Comparison of ENCODE assay signal across 1 cellular context in genomic region chr11:119106564-119107537, GRCh38.
A peak's percentile ranks its signal among the peaks of the same experiment; 100 is the strongest.
TF ChIP-seq lines count a peak whose summit lies in the region.

TSS of gene C2CD2L (plus strand) at chr11:119107344. CDS start at chr11:119107742, 398 bp downstream.

TF ChIP-seq in HepG2, 621 proteins besides CTCF, POLR2A, EP300 and RAD21 (continued from another document and continues in another):
- TF ChIP-seq ZNF704 (CRISPR knock-in tag; IDR thresholded peaks at IDR 0.05; ENCODE audit: borderline replicate concordance), result no peak
- no peak for TF ChIP-seq NFE2L2 (IDR thresholded peaks at IDR 0.05; ENCODE audit: low read length)
- TF ChIP-seq ZFP82 (CRISPR knock-in tag; IDR thresholded peaks at IDR 0.05; ENCODE audit: borderline replicate concordance), result no peak
- no peak for TF ChIP-seq ELK4 (CRISPR knock-in tag; IDR thresholded peaks at IDR 0.05; ENCODE audit: borderline replicate concordance)
- no peak for TF ChIP-seq HIVEP1 (CRISPR knock-in tag; IDR thresholded peaks at IDR 0.05)
- TF ChIP-seq ZNF510 (CRISPR knock-in tag; IDR thresholded peaks at IDR 0.05; ENCODE audit: low read depth), result no peak
- peak in 1 of 2 experiments; percentile 40; a peak in 1 of 4 replicates for TF ChIP-seq HMGXB4 (CRISPR knock-in tag; IDR thresholded peaks at IDR 0.05; ENCODE audit: borderline replicate concordance in 1 of 2, low read depth in 1 of 2)
- TF ChIP-seq ZNF235 (CRISPR knock-in tag; IDR thresholded peaks at IDR 0.05; ENCODE audit: borderline replicate concordance), result no peak
- TF ChIP-seq MTA3 (CRISPR knock-in tag; IDR thresholded peaks at IDR 0.05), result no peak
- peak; percentile 100 for TF ChIP-seq ZFP91 (CRISPR knock-in tag; IDR thresholded peaks at IDR 0.05; ENCODE audit: borderline replicate concordance)
- no peak for TF ChIP-seq ZBTB26 (CRISPR knock-in tag; IDR thresholded peaks at IDR 0.05; ENCODE audit: borderline replicate concordance)
- peak; percentile 50; the same call in 1 of the 2 replicates for TF ChIP-seq KDM5A (IDR thresholded peaks at IDR 0.05; ENCODE audit: borderline replicate concordance, low read length)
- no peak for TF ChIP-seq RBAK (CRISPR knock-in tag; IDR thresholded peaks at IDR 0.05)
- peak; percentile 73 for TF ChIP-seq RBFOX2 (IDR thresholded peaks at IDR 0.05; ENCODE audit: low read depth, low read length)
- TF ChIP-seq SNAPC5 (CRISPR knock-in tag; IDR thresholded peaks at IDR 0.05; ENCODE audit: borderline replicate concordance), result no peak
- peak; percentile 53; the same call in 1 of the 2 replicates for TF ChIP-seq SSRP1 (CRISPR knock-in tag; IDR thresholded peaks at IDR 0.05)
- no peak for TF ChIP-seq GLI4 (CRISPR knock-in tag; IDR thresholded peaks at IDR 0.05; ENCODE audit: borderline replicate concordance)
- TF ChIP-seq ZNF563 (CRISPR knock-in tag; IDR thresholded peaks at IDR 0.05), result peak; percentile 85; the same call in 1 of the 2 replicates
- no peak; the same call in none of the 2 replicates for TF ChIP-seq HNF1B (CRISPR knock-in tag; IDR thresholded peaks at IDR 0.05)
- TF ChIP-seq RNF219 (CRISPR knock-in tag; IDR thresholded peaks at IDR 0.05), result no peak
- TF ChIP-seq KAT7 (CRISPR knock-in tag; IDR thresholded peaks at IDR 0.05; ENCODE audit: borderline replicate concordance), result peak; percentile 66; the same call in 1 of the 2 replicates
- no peak for TF ChIP-seq ZNF672 (CRISPR knock-in tag; IDR thresholded peaks at IDR 0.05)
- TF ChIP-seq GTF3A (CRISPR knock-in tag; conservative IDR thresholded peaks at IDR 0.05), result no peak
- TF ChIP-seq BCLAF1 (IDR thresholded peaks at IDR 0.05), result no peak
- TF ChIP-seq NFKB2 (CRISPR knock-in tag; IDR thresholded peaks at IDR 0.05; ENCODE audit: borderline replicate concordance), result peak; percentile 27; the same call in 1 of the 2 replicates
- 0 out of 2 replicates have a peak, but pooled peaks have one; percentile 19 for TF ChIP-seq HDAC2 (CRISPR knock-in tag; IDR thresholded peaks at IDR 0.05)
- TF ChIP-seq SALL1 (CRISPR knock-in tag; IDR thresholded peaks at IDR 0.05), result peak; percentile 51; the same call in 1 of the 2 replicates
- TF ChIP-seq ZFP36L2 (CRISPR knock-in tag; IDR thresholded peaks at IDR 0.05), result no peak
- no peak for TF ChIP-seq KDM6A (CRISPR knock-in tag; IDR thresholded peaks at IDR 0.05; ENCODE audit: low read depth)
- no peak for TF ChIP-seq ZNF891 (CRISPR knock-in tag; IDR thresholded peaks at IDR 0.05)
- TF ChIP-seq SRSF9 (IDR thresholded peaks at IDR 0.05; ENCODE audit: borderline replicate concordance, insufficient read depth, low read depth, low read length, poor library complexity, severe bottlenecking), result no peak
- TF ChIP-seq AKAP8 (CRISPR knock-in tag; IDR thresholded peaks at IDR 0.05), result no peak
- TF ChIP-seq ONECUT2 (CRISPR knock-in tag; IDR thresholded peaks at IDR 0.05), result no peak
- TF ChIP-seq ZKSCAN1 (IDR thresholded peaks at IDR 0.05; ENCODE audit: low read length), result no peak
- no peak for TF ChIP-seq ZNF543 (CRISPR knock-in tag; IDR thresholded peaks at IDR 0.05)
- TF ChIP-seq TSC22D2 (CRISPR knock-in tag; IDR thresholded peaks at IDR 0.05; ENCODE audit: borderline replicate concordance), result no peak; the same call in 1 of the 2 replicates
- TF ChIP-seq FOXP1 (IDR thresholded peaks at IDR 0.05), result no peak
- no peak for TF ChIP-seq FOXP1 (CRISPR knock-in tag; IDR thresholded peaks at IDR 0.05)
- no peak for TF ChIP-seq ZNF333 (CRISPR knock-in tag; IDR thresholded peaks at IDR 0.05; ENCODE audit: borderline replicate concordance)
- TF ChIP-seq ZNF230 (CRISPR knock-in tag; IDR thresholded peaks at IDR 0.05), result no peak
- peak; percentile 43; the same call in 1 of the 2 replicates for TF ChIP-seq CREB3 (CRISPR knock-in tag; IDR thresholded peaks at IDR 0.05)
- TF ChIP-seq CREB1 (IDR thresholded peaks at IDR 0.05), result no peak
- TF ChIP-seq CREB1 (CRISPR knock-in tag; IDR thresholded peaks at IDR 0.05), result no peak
- TF ChIP-seq CBX2 (IDR thresholded peaks at IDR 0.05; ENCODE audit: low read depth, low read length), result no peak
- no peak for TF ChIP-seq CBX2 (CRISPR knock-in tag; IDR thresholded peaks at IDR 0.05; ENCODE audit: low read depth)
- no peak for TF ChIP-seq RAD51 (IDR thresholded peaks at IDR 0.05; ENCODE audit: borderline replicate concordance)
- TF ChIP-seq SP140L (CRISPR knock-in tag; IDR thresholded peaks at IDR 0.05; ENCODE audit: borderline replicate concordance), result no peak
- no peak for TF ChIP-seq BHLHE40 (IDR thresholded peaks at IDR 0.05; ENCODE audit: low read length)
- no peak for TF ChIP-seq FUBP1 (CRISPR knock-in tag; IDR thresholded peaks at IDR 0.05; ENCODE audit: borderline replicate concordance)
- no peak for TF ChIP-seq ZNF619 (CRISPR knock-in tag; IDR thresholded peaks at IDR 0.05)
- no peak for TF ChIP-seq ZNF30 (CRISPR knock-in tag; IDR thresholded peaks at IDR 0.05)
- no peak for TF ChIP-seq ZNF441 (CRISPR knock-in tag; IDR thresholded peaks at IDR 0.05; ENCODE audit: borderline replicate concordance)
- TF ChIP-seq ZNF747 (CRISPR knock-in tag; IDR thresholded peaks at IDR 0.05; ENCODE audit: borderline replicate concordance), result no peak
